8 cellular contexts compared by ENCODE assay signal in genomic region chr3:131026321-131027151, GRCh38. TPM values are rescaled to one million over a fixed set of nuclear protein-coding genes. Genes with fewer than 3 reads are reported as not detected.
DNase-seq lines count a peak whose midpoint lies in the region; ATAC-seq and TF ChIP-seq lines count a peak whose summit lies in the region.

Gene ASTE1, minus strand, starts transcription at chr3:131026825. Its CDS starts 1,519 bp downstream, at chr3:131025306.
Gene NEK11, plus strand, starts transcription at chr3:131026877. Its CDS starts 2,832 bp downstream, at chr3:131029709.

- peaks cover 17 to 34% of the 10 kb centered on the region in 2 donors for H3K4me1 ChIP-seq in muscle layer of duodenum (ENCODE audit: control insufficient read depth in 1 of 2, insufficient read depth in 2 of 2, low read length in 2 of 2)

- no peak for TF ChIP-seq RAD21 in Ishikawa (IDR thresholded peaks at IDR 0.05; ENCODE audit: low read depth)

- DNase-seq in DMS153 treated with DMSO at 0.1 percent for 48 hours (lab: John Stamatoyannopoulos, UW; ENCODE audit: unreplicated experiment) (peak; percentile 72), OCI-M2 (lab: John Stamatoyannopoulos, UW; ENCODE audit: unreplicated experiment) (peak; percentile 42)
- DNase-seq in activated T-cell treated with anti-CD3 and anti-CD28 coated beads, Interleukin-2, amount 50 U/mL, for 24 hours, result peak; percentile 92
- peak; percentile 85 to 86 for DNase-seq in stimulated activated CD8-positive, alpha-beta memory T cell treated with anti-CD3 and anti-CD28 coated beads, Interleukin-7, amount 100 ng/mL, for 4 hours (ENCODE audit: low read depth in 2 of 2)

- peak within 1 kb of the TSS; percentile 88 for H3K27ac ChIP-seq in muscle layer of duodenum (ENCODE audit: low read length)

- no peaks in the 10 kb centered on the region for H3K9me3 Mint-ChIP-seq in activated T-cell treated with anti-CD3 and anti-CD28 coated beads, Interleukin-2, amount 50 U/mL, for 24 hours

- no peaks in the 10 kb centered on the region for H3K27me3 Mint-ChIP-seq in activated T-cell treated with anti-CD3 and anti-CD28 coated beads, Interleukin-2, amount 50 U/mL, for 24 hours

- peak within 1 kb of the TSS; percentile 92 for H3K4me3 Mint-ChIP-seq in activated T-cell treated with anti-CD3 and anti-CD28 coated beads, Interleukin-2, amount 50 U/mL, for 24 hours

- H3K9me3 ChIP-seq in muscle layer of duodenum (ENCODE audit: control insufficient read depth in 1 of 2, low read length in 2 of 2), result no peaks in the 10 kb centered on the region

- TF ChIP-seq EP300 in Ishikawa (IDR thresholded peaks at IDR 0.05; ENCODE audit: borderline replicate concordance), result no peak

- ATAC-seq in GM21619 (IDR thresholded peaks at IDR 0.05; ENCODE audit: unreplicated experiment) (peak; percentile 98), esophagus mucosa (peak; percentile 99)

- H3K36me3 Mint-ChIP-seq in activated T-cell treated with anti-CD3 and anti-CD28 coated beads, Interleukin-2, amount 50 U/mL, for 24 hours (ENCODE audit: low read depth), result peaks cover 48% of the 10 kb centered on the region

- peaks cover 50% of the 10 kb centered on the region for H3K4me1 Mint-ChIP-seq in activated T-cell treated with anti-CD3 and anti-CD28 coated beads, Interleukin-2, amount 50 U/mL, for 24 hours (ENCODE audit: low read depth)

- peak within 1 kb of the TSS; percentile 97 for H3K27ac Mint-ChIP-seq in activated T-cell treated with anti-CD3 and anti-CD28 coated beads, Interleukin-2, amount 50 U/mL, for 24 hours

- H3K27me3 ChIP-seq in muscle layer of duodenum (ENCODE audit: low read depth, low read length), result no peaks in the 10 kb centered on the region

- H3K4me3 ChIP-seq in muscle layer of duodenum (ENCODE audit: low read depth in 1 of 2, low read length in 2 of 2), result peak within 1 kb of the TSS; percentile 89 to 93

- H3K36me3 ChIP-seq in muscle layer of duodenum (ENCODE audit: control insufficient read depth in 1 of 2, insufficient read depth in 2 of 2, low read length in 2 of 2), result peaks cover 0 to 9% of the 10 kb centered on the region in 2 donors

TF ChIP-seq in Ishikawa, 13 proteins besides CTCF, POLR2A, EP300 and RAD21:
- TF ChIP-seq ZBTB7A (IDR thresholded peaks at IDR 0.05; ENCODE audit: low read depth) (no peak), YY1 (IDR thresholded peaks at IDR 0.05; ENCODE audit: low read depth) (peak; percentile 84), TCF12 (IDR thresholded peaks at IDR 0.05; ENCODE audit: low read depth) (no peak), CREB1 (IDR thresholded peaks at IDR 0.05; ENCODE audit: low read depth) (0 out of 2 replicates have a peak, but pooled peaks have one; percentile 26), FOXM1 (IDR thresholded peaks at IDR 0.05; ENCODE audit: borderline replicate concordance, low read depth) (0 out of 2 replicates have a peak, but pooled peaks have one; percentile 33), USF1 (IDR thresholded peaks at IDR 0.05) (no peak), CEBPB (IDR thresholded peaks at IDR 0.05) (no peak), EGR1 (IDR thresholded peaks at IDR 0.05) (peak; percentile 49; the same call in 1 of the 2 replicates), NFIC (IDR thresholded peaks at IDR 0.05) (no peak), TEAD4 (IDR thresholded peaks at IDR 0.05) (no peak), REST (IDR thresholded peaks at IDR 0.05; ENCODE audit: low read depth) (no peak), MAX (IDR thresholded peaks at IDR 0.05) (peak; percentile 96), TAF1 (IDR thresholded peaks at IDR 0.05; ENCODE audit: low read depth) (peak; percentile 59)

RNA-seq across cellular contexts. Expression of gene ASTE1, which starts in this region (rescaled TPM):
- 4.8 TPM for total RNA-seq in esophagus mucosa

RNA-seq across cellular contexts. Expression of gene NEK11, which starts in this region (rescaled TPM):
- 3.4 TPM for total RNA-seq in esophagus mucosa

Comparison
In these comparisons a context has a peak if more than half of its experiments do, and no peak if none do; other contexts are left out.
1. Peak in every context shown above with its lines: DNase-seq, ATAC-seq, H3K4me3 ChIP-seq and H3K27ac ChIP-seq.
2. DNase-seq: peak in every context shown above with its lines; median percentile 92 in activated T-cell treated with anti-CD3 and anti-CD28 coated beads, Interleukin-2, amount 50 U/mL, for 24 hours; 86 in stimulated activated CD8-positive, alpha-beta memory T cell treated with anti-CD3 and anti-CD28 coated beads, Interleukin-7, amount 100 ng/mL, for 4 hours; 72 in DMS153 treated with DMSO at 0.1 percent for 48 hours; 42 in OCI-M2.